18 cellular contexts compared by ENCODE assay signal in the genomic region with DNA sequence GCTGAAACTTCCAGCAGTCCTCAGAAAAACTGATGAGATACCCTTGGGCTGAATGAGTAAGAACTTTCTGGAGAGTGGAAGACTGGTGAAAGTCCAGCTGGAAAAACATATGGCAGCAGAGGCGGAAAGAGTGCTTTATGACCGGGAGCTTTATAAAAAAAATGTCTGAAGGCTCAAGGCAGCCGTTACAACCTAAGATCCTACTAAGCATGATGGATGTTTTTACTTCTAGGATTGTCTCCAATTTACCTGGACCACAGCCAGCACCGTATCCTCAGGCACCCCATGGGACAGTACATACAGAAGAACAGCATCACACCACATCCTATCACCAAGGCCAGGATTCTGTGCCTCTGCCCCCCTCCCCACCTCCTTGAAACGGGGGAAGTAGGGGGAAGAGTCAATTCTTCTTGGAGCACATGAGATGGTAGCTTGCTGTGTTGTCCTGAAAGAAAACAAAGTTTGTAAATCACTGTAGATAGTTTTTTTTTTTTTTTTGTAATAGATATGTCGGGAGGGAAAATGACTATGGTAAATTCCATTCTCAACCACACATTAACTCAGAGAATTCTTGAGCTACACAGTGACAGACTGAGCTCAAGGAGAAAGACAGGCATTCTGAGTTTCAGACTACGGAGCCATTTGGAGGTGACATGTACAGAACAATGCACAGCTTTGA. TPM values are rescaled to one million over a fixed set of nuclear protein-coding genes. Genes with fewer than 3 reads are reported as not detected.
DNase-seq lines count a peak whose midpoint lies in the region; ATAC-seq, FAIRE-seq and TF ChIP-seq lines count a peak whose summit lies in the region.
"Had no signal": no experiment of that assay in that cellular context is flagged by ENCODE, and none has a peak within 500 bp of the region (broad histone marks: within the 10 kb centered on the region; RNA-seq: fewer than 3 reads in every experiment).

No MANE protein-coding gene starts in this region.

- H3K36me3 ChIP-seq in left ventricle myocardium inferior (no peaks in the 10 kb centered on the region), SK-N-SH (replicated peaks in 1 of 2; ENCODE audit: control insufficient read depth in 1 of 2, insufficient read depth in 2 of 2, low read length in 1 of 2) (no peaks in the 10 kb centered on the region), keratinocyte (ENCODE audit: control insufficient read depth in 2 of 2, extremely low read depth in 1 of 2, insufficient read depth in 2 of 2, low read length in 2 of 2) (no peaks in the 10 kb centered on the region)

- no peak overlapping the region; the same call in 1 of the 2 replicates for H3K27ac Mint-ChIP-seq in WTC11
- H3K27ac Mint-ChIP-seq: activated CD4-positive, alpha-beta memory T cell treated with anti-CD3 and anti-CD28 coated beads for 36 hours; activated naive CD8-positive, alpha-beta T cell treated with anti-CD3 and anti-CD28 coated beads, Interleukin-2, amount 50 U/mL, for 24 hours had no signal

- H4K20me1 ChIP-seq in SK-N-SH (ENCODE audit: insufficient read depth) (no peaks in the 10 kb centered on the region), keratinocyte (ENCODE audit: control insufficient read depth, extremely low read depth, insufficient read depth, low read length) (no peaks in the 10 kb centered on the region)

- H3K4me1 Mint-ChIP-seq in WTC11: peaks cover 44% of the 10 kb centered on the region
- H3K4me1 Mint-ChIP-seq: activated naive CD8-positive, alpha-beta T cell treated with anti-CD3 and anti-CD28 coated beads, Interleukin-2, amount 50 U/mL, for 24 hours had no signal

- no peaks in the 10 kb centered on the region for H3K27me3 Mint-ChIP-seq in WTC11 (ENCODE audit: low read depth)
- H3K27me3 Mint-ChIP-seq: activated CD4-positive, alpha-beta memory T cell treated with anti-CD3 and anti-CD28 coated beads for 36 hours had no signal

- no peak for TF ChIP-seq POLR2A in lower leg skin (IDR thresholded peaks at IDR 0.05)

- H2AFZ ChIP-seq in SK-N-SH (ENCODE audit: low read depth) (0 out of 2 replicates have a peak overlapping the region, but pooled peaks have one; percentile 12), keratinocyte (ENCODE audit: control insufficient read depth, low read length) (peak overlapping the region; percentile 42)
- H2AFZ ChIP-seq: parathyroid adenoma had no signal

- no peaks in the 10 kb centered on the region for H3K36me3 Mint-ChIP-seq in WTC11
- H3K36me3 Mint-ChIP-seq: activated CD4-positive, alpha-beta memory T cell treated with anti-CD3 and anti-CD28 coated beads for 36 hours had no signal

- ATAC-seq in WTC11: no peak
- ATAC-seq: activated naive CD8-positive, alpha-beta T cell treated with anti-CD3 and anti-CD28 coated beads, Interleukin-2, amount 50 U/mL, for 24 hours had no signal

- peaks cover 29% of the 10 kb centered on the region for H3F3A ChIP-seq in SK-N-SH (replicated peaks; ENCODE audit: insufficient read depth)

- no peaks in the 10 kb centered on the region for H3K79me2 ChIP-seq in SK-N-SH (ENCODE audit: insufficient read depth)
- no peaks in the 10 kb centered on the region for H3K79me2 ChIP-seq in keratinocyte (ENCODE audit: control insufficient read depth, insufficient read depth, low read length)
- H3K79me2 ChIP-seq: parathyroid adenoma had no signal

- no peak for FAIRE-seq in keratinocyte (lab: Jason Lieb, UNC)
- FAIRE-seq: GM12891, kidney had no signal

- no peaks in the 10 kb centered on the region for H3K9me3 Mint-ChIP-seq in WTC11
- H3K9me3 Mint-ChIP-seq: activated CD4-positive, alpha-beta memory T cell treated with anti-CD3 and anti-CD28 coated beads for 36 hours; activated naive CD8-positive, alpha-beta T cell treated with anti-CD3 and anti-CD28 coated beads, Interleukin-2, amount 50 U/mL, for 24 hours had no signal

- H3K9me1 ChIP-seq in keratinocyte (ENCODE audit: control insufficient read depth, extremely low read depth, insufficient read depth, low read length): no peaks in the 10 kb centered on the region

- TF ChIP-seq CTCF in left ventricle myocardium inferior (IDR thresholded peaks at IDR 0.05; ENCODE audit: borderline replicate concordance) (no peak), SK-N-SH (IDR thresholded peaks at IDR 0.05) (no peak), keratinocyte (optimal IDR thresholded peaks at IDR 0.05 in 1 of 3, IDR thresholded peaks at IDR 0.05 in 1 of 3, conservative IDR thresholded peaks at IDR 0.05 in 1 of 3; ENCODE audit: extremely low read depth in 1 of 3, insufficient read depth in 2 of 3, low read length in 3 of 3) (no peak), WTC11 (IDR thresholded peaks at IDR 0.05) (no peak), lower leg skin (IDR thresholded peaks at IDR 0.05) (no peak)

- intact Hi-C loops in left ventricle myocardium inferior (cut with micrococcal nuclease): no loop called here
- intact Hi-C loops in cardiac septum (cut with DNase I): loop anchor here (5.0 kb wide), 1 partner anchor 36 kb away; no protein-coding TSS in a partner anchor
- intact Hi-C loops in lower leg skin (cut with DNase I; ENCODE audit: low total_unique reads): no loop called here

- H3K9ac ChIP-seq in SK-N-SH: no peak overlapping the region; the same call in 1 of the 2 replicates
- H3K9ac ChIP-seq in keratinocyte (ENCODE audit: control insufficient read depth, extremely low read depth, insufficient read depth, low read length): no peak overlapping the region
- H3K9ac ChIP-seq: parathyroid adenoma had no signal

- CTCF ChIA-PET in SK-N-SH (lab: Yijun Ruan, JAX) (interaction anchor here (1.0 to 2.3 kb wide), 2 partner anchors 9 to 462 kb away, joined by 3 to 9 read pairs; no protein-coding TSS in a partner anchor), WTC11 (lab: Charles Lee) (interaction anchor here (1.0 to 1.9 kb wide), 3 partner anchors 10 to 462 kb away, joined by 3 to 6 read pairs (median 3); no protein-coding TSS in a partner anchor)

- DNase-seq in left ventricle myocardium inferior (peak; percentile 25), cardiac septum (ENCODE audit: low spot score) (no peak), SK-N-SH (no peak), keratinocyte (ENCODE audit: low read depth, low spot score) (no peak), WTC11 (ENCODE audit: low spot score) (no peak), hepatic stellate cell (ENCODE audit: low spot score) (no peak), lower leg skin (ENCODE audit: low spot score in 2 of 2) (no peak)
- DNase-seq in activated CD4-positive, alpha-beta T cell treated with anti-CD3 and anti-CD28 coated beads for 4 hours: no peak
- DNase-seq: activated CD4-positive, alpha-beta memory T cell treated with anti-CD3 and anti-CD28 coated beads for 36 hours; activated naive CD8-positive, alpha-beta T cell treated with anti-CD3 and anti-CD28 coated beads, Interleukin-2, amount 50 U/mL, for 24 hours; C1 segment of cervical spinal cord; erythroblast; kidney; NCI-H2107; testis had no signal

- no peak overlapping the region for H3K4me3 ChIP-seq in left ventricle myocardium inferior
- no peak overlapping the region for H3K4me3 ChIP-seq in SK-N-SH (ENCODE audit: low read depth in 2 of 2, low read length in 1 of 2)
- no peak overlapping the region for H3K4me3 ChIP-seq in keratinocyte (ENCODE audit: control insufficient read depth in 2 of 3, extremely low read depth in 1 of 3, insufficient read depth in 2 of 3, low read depth in 1 of 3, low read length in 3 of 3)
- H3K4me3 ChIP-seq in lower leg skin (ENCODE audit: low read depth, poor library complexity, severe bottlenecking): no peak overlapping the region
- H3K4me3 ChIP-seq: SK-N-MC, testis had no signal

- H3K4me1 ChIP-seq in left ventricle myocardium inferior (peaks cover 24% of the 10 kb centered on the region), SK-N-SH (ENCODE audit: control insufficient read depth in 1 of 2, insufficient read depth in 2 of 2, low read depth in 1 of 2, low read length in 1 of 2) (peaks cover 24 to 28% of the 10 kb centered on the region in 2 experiments), keratinocyte (ENCODE audit: control insufficient read depth, extremely low read depth, insufficient read depth, low read length) (peaks cover 26% of the 10 kb centered on the region)
- H3K4me1 ChIP-seq: parathyroid adenoma had no signal

- 45% methylated on average over 7 of the region's 7 CpGs for WGBS in SK-N-SH (ENCODE audit: low lambda C conversion rate)
- WGBS in lower leg skin, 2 donors: 44 to 50% methylated on average over 7 of the region's 7 CpGs

- H3K4me2 ChIP-seq in SK-N-SH (peak overlapping the region; percentile 39; the same call in 1 of the 2 replicates), keratinocyte (ENCODE audit: control insufficient read depth, extremely low read depth, insufficient read depth, low read depth, low read length) (no peak overlapping the region)

- TF ChIP-seq RAD21 in SK-N-SH (IDR thresholded peaks at IDR 0.05; ENCODE audit: low read length): no peak

- H3K9me3 ChIP-seq in left ventricle myocardium inferior (replicated peaks) (no peaks in the 10 kb centered on the region), SK-N-SH (no peaks in the 10 kb centered on the region), keratinocyte (ENCODE audit: control insufficient read depth, low read depth, low read length) (no peaks in the 10 kb centered on the region)
- H3K9me3 ChIP-seq: testis had no signal

- POLR2A ChIA-PET in SK-N-SH (lab: Yijun Ruan, JAX): no interaction called here
- POLR2A ChIA-PET in WTC11 (lab: Charles Lee): interaction anchor here (1.3 kb wide), 1 partner anchor 10 kb away, joined by 5 read pairs; no protein-coding TSS in a partner anchor

- H3K9me2 ChIP-seq in SK-N-SH: no peaks in the 10 kb centered on the region

- H3K4me3 Mint-ChIP-seq in WTC11: no peak overlapping the region
- H3K4me3 Mint-ChIP-seq: activated CD4-positive, alpha-beta memory T cell treated with anti-CD3 and anti-CD28 coated beads for 36 hours; activated naive CD8-positive, alpha-beta T cell treated with anti-CD3 and anti-CD28 coated beads, Interleukin-2, amount 50 U/mL, for 24 hours had no signal

- H3K27me3 ChIP-seq in left ventricle myocardium inferior (ENCODE audit: low read depth) (no peaks in the 10 kb centered on the region), SK-N-SH (ENCODE audit: insufficient read depth) (no peaks in the 10 kb centered on the region), keratinocyte (ENCODE audit: control insufficient read depth, extremely low read depth, insufficient read depth, low read length) (no peaks in the 10 kb centered on the region)
- H3K27me3 ChIP-seq: testis had no signal

- dilution Hi-C loops in keratinocyte (cut with MboI; ENCODE audit: extremely low pct_ligation_motif_present, low sequenced_read_pairs): no loop called here

- H3K27ac ChIP-seq in left ventricle myocardium inferior (replicated peaks): peak overlapping the region; percentile 9
- peak overlapping the region; percentile 73 to 86 for H3K27ac ChIP-seq in SK-N-SH (ENCODE audit: low read depth in 2 of 2, low read length in 1 of 2)
- no peak overlapping the region for H3K27ac ChIP-seq in keratinocyte (ENCODE audit: control insufficient read depth, insufficient read depth, low read length)
- H3K27ac ChIP-seq: parathyroid adenoma, SK-N-MC, testis had no signal

- peak in 1 of 2 experiments; percentile 26; a peak in 1 of 4 replicates for TF ChIP-seq EP300 in SK-N-SH (IDR thresholded peaks at IDR 0.05; ENCODE audit: borderline replicate concordance in 1 of 2, low read depth in 1 of 2, low read length in 1 of 2)

RNA-seq across cellular contexts. Expression of gene IRF2BP2, which starts 11.8 kb away (rescaled TPM):
- total RNA-seq in left ventricle myocardium inferior: 126 TPM
- 65.6 TPM for total RNA-seq in cardiac septum
- polyA plus RNA-seq in SK-N-SH (2012; rRNA removed): 40.3 and 73.9 TPM in 2 replicates
- 28.1 and 46.6 TPM in 2 replicates for polyA plus RNA-seq in SK-N-SH (2012; cell fraction: cytosol; rRNA removed)
- 73.9 and 167 TPM in 2 replicates for polyA plus RNA-seq in SK-N-SH (2012; cell fraction: nucleus; rRNA removed)
- polyA plus RNA-seq in keratinocyte: 29.9 to 59.7 TPM (median 40.2 TPM) in 3 replicates
- 22.8 TPM for polyA plus RNA-seq in keratinocyte (2011; ENCODE audit: low read depth)
- 31.4 and 43.0 TPM in 2 replicates for polyA plus RNA-seq in keratinocyte (2011; cell fraction: cytosol; rRNA removed)
- 108 and 150 TPM in 2 replicates for polyA plus RNA-seq in keratinocyte (2011; cell fraction: nucleus; rRNA removed)
- polyA plus RNA-seq in keratinocyte (2012; ENCODE audit: low replicate concordance): 67.8 and 84.7 TPM in 2 replicates
- polyA minus RNA-seq in keratinocyte: 53.6 to 120 TPM (median 53.7 TPM) in 3 replicates
- 87.9 TPM for polyA minus RNA-seq in keratinocyte (2011; cell fraction: cytosol; rRNA and poly(A)+ RNA removed)
- 76.1 and 79.2 TPM in 2 replicates for polyA minus RNA-seq in keratinocyte (2011; cell fraction: nucleus; rRNA and poly(A)+ RNA removed)
- total RNA-seq in WTC11 (2021): 61.9 to 70.9 TPM (median 62.4 TPM) in 3 replicates
- total RNA-seq in lower leg skin: 100 to 1,000 TPM; 121 to 149 (median 137) TPM
